In genomic region chr15:31024330-31024729, GRCh38 we compare ENCODE assay signal across 9 cellular contexts. TPM values are rescaled to one million over a fixed set of nuclear protein-coding genes. Genes with fewer than 3 reads are reported as not detected.
DNase-seq lines count a peak whose midpoint lies in the region; ATAC-seq and TF ChIP-seq lines count a peak whose summit lies in the region.
"Had no signal": no experiment of that assay in that cellular context is flagged by ENCODE, and none has a peak within 500 bp of the region (broad histone marks: within the 10 kb centered on the region; RNA-seq: fewer than 3 reads in every experiment).

No MANE protein-coding gene starts in this region.

- peaks cover 0 to 11% (median 0%) of the 10 kb centered on the region in 5 donors for H3K27me3 Mint-ChIP-seq in naive thymus-derived CD8-positive, alpha-beta T cell

- no peak overlapping the region for H3K27ac Mint-ChIP-seq in naive thymus-derived CD8-positive, alpha-beta T cell

- TF ChIP-seq CTCF in tibial nerve (IDR thresholded peaks at IDR 0.05) (no peak), GM10266 (IDR thresholded peaks at IDR 0.05; ENCODE audit: control insufficient read depth, insufficient read depth, low read depth, missing control alignments) (no peak)

- no peak overlapping the region for H3K9ac ChIP-seq in iPS-20b (ENCODE audit: low read depth, low read length)

- H3K9me3 ChIP-seq in iPS-20b (ENCODE audit: insufficient read depth, low read depth, low read length): no peaks in the 10 kb centered on the region
- H3K9me3 ChIP-seq in tibial nerve: no peaks in the 10 kb centered on the region

- H3K4me3 ChIP-seq in iPS-20b (ENCODE audit: low read length) (0 out of 2 replicates have a peak overlapping the region, but pooled peaks have one; percentile 7), tibial nerve (no peak overlapping the region)

- TF ChIP-seq POLR2A in tibial nerve (IDR thresholded peaks at IDR 0.05): no peak

- H3K27ac ChIP-seq in iPS-20b (ENCODE audit: low read length) (no peak overlapping the region), tibial nerve (peak overlapping the region in 2 of 4 donors; percentile 14 to 25)

- POLR2A ChIA-PET in naive thymus-derived CD8-positive, alpha-beta T cell (lab: Charles Lee): interaction anchor here (0.6 to 1.1 kb wide), 2 partner anchors 9 to 10 kb away, joined by 3 read pairs; no protein-coding TSS in a partner anchor

- WGBS in tibial nerve, 2 donors: 12 to 14% methylated on average over 5 of the region's 5 CpGs

- H3K36me3 Mint-ChIP-seq in naive thymus-derived CD8-positive, alpha-beta T cell: no peaks in the 10 kb centered on the region

- DNase-seq in HS-27A (ENCODE audit: low read depth): peak; percentile 96
- peak; percentile 97 for DNase-seq in astrocyte of the hippocampus (ENCODE audit: low read depth, low spot score)
- DNase-seq in tibial nerve (ENCODE audit: low spot score in 2 of 2): no peak
- no peak for DNase-seq in GM10266 (ENCODE audit: extremely low spot score)
- no peak for DNase-seq in naive thymus-derived CD8-positive, alpha-beta T cell
- DNase-seq: activated naive CD4-positive, alpha-beta T cell; NCI-H1436 treated with DMSO at 0.1 percent for 48 hours had no signal

- ATAC-seq in HG03342 (IDR thresholded peaks at IDR 0.05; ENCODE audit: unreplicated experiment): no peak
- ATAC-seq in naive thymus-derived CD8-positive, alpha-beta T cell: no peak

- H3K36me3 ChIP-seq in iPS-20b (ENCODE audit: insufficient read depth, low read depth, low read length) (no peaks in the 10 kb centered on the region), tibial nerve (no peaks in the 10 kb centered on the region)

- peaks cover 0 to 30% (median under 1%) of the 10 kb centered on the region in 4 donors for H3K4me1 Mint-ChIP-seq in naive thymus-derived CD8-positive, alpha-beta T cell

- no peaks in the 10 kb centered on the region for H3K27me3 ChIP-seq in iPS-20b (ENCODE audit: insufficient read depth, low read length)
- no peaks in the 10 kb centered on the region for H3K27me3 ChIP-seq in tibial nerve

- no peaks in the 10 kb centered on the region for H3K9me3 Mint-ChIP-seq in naive thymus-derived CD8-positive, alpha-beta T cell

- H3K4me1 ChIP-seq in iPS-20b (ENCODE audit: insufficient read depth, low read length) (peaks cover 9% of the 10 kb centered on the region; the same call in 1 of the 2 replicates), tibial nerve (peaks cover 0 to 24% (median 6%) of the 10 kb centered on the region in 4 donors)

- peak; percentile 38 to 60 for TF ChIP-seq EP300 in tibial nerve (IDR thresholded peaks at IDR 0.05)

- H3K4me3 Mint-ChIP-seq in naive thymus-derived CD8-positive, alpha-beta T cell: no peak overlapping the region

RNA-seq across cellular contexts. Expression of gene MTMR10, which starts 32.9 kb away (rescaled TPM):
- 10 to 100 TPM; 44.4 to 58.6 (median 53.8) TPM for total RNA-seq in tibial nerve
- 10 to 100 TPM; 40.4 to 40.8 TPM for total RNA-seq in naive thymus-derived CD8-positive, alpha-beta T cell
- polyA plus RNA-seq in naive thymus-derived CD8-positive, alpha-beta T cell: 1 to 10 TPM; 3.4 to 9.8 (median 4.6) TPM

Comparison
In these comparisons a context has a peak if more than half of its experiments do, and no peak if none do; other contexts are left out.
1. DNase-seq: peak in HS-27A (single experiment) and astrocyte of the hippocampus (single experiment); none in tibial nerve (0 of 2), GM10266 (single experiment) and naive thymus-derived CD8-positive, alpha-beta T cell (0 of 10).